In the genomic region with DNA sequence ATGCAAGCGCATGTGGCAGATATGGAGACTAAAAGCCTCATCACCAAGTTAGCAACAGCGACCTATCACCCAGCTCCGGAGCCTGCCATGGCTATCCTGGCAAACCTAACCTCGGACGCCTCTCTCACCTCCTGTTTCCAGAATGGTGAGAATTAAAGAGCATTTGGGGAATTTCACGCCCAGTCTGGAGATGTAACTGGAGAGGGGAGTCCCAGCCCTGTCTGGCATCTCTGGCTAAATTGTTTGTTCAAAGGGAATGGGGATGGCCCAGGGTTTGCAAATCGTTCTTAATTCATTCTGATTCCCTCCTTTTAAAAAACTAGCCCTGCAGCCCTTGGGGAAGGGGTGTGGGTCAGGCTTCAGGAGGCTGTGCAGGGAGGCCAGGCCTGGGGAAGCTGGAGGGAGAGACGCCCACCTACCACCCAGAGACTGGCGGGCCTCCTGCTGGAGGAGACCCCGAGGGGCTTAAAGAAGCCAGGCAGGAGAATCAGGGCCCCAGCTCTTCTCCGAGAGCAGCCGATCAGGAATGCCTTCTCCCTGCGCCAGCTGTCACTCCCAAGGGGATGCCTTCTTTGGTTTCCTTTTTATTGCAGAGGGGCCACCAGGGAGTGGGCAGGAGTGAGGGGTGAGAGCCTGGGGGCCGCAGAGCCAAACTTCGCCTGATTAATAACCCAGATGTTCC, we compare ENCODE assay signal across 10 cellular contexts. TPM values are rescaled to one million over a fixed set of nuclear protein-coding genes. Genes with fewer than 3 reads are reported as not detected.
DNase-seq lines count a peak whose midpoint lies in the region; ATAC-seq and TF ChIP-seq lines count a peak whose summit lies in the region.
"Had no signal": no experiment of that assay in that cellular context is flagged by ENCODE, and none has a peak within 500 bp of the region (broad histone marks: within the 10 kb centered on the region; RNA-seq: fewer than 3 reads in every experiment).

No MANE protein-coding gene starts in this region.

- H2AFZ ChIP-seq in hepatocyte = no peak overlapping the region

- CTCF ChIA-PET in CD8-positive, alpha-beta T cell (lab: Charles Lee) = no interaction called here

- H3K4me1 ChIP-seq in CD8-positive, alpha-beta T cell (ENCODE audit: insufficient read depth, low read length) = no peaks in the 10 kb centered on the region
- H3K4me1 ChIP-seq in SJCRH30 (peaks cover 45% of the 10 kb centered on the region), hepatocyte (ENCODE audit: insufficient read depth) (peaks cover 29% of the 10 kb centered on the region), sigmoid colon (peaks cover 0 to 29% (median 24%) of the 10 kb centered on the region in 4 donors)

- H3K4me3 Mint-ChIP-seq in CD8-positive, alpha-beta T cell = peak overlapping the region; percentile 57

- H3K79me2 ChIP-seq in hepatocyte = peaks cover 28% of the 10 kb centered on the region

- H3K27ac ChIP-seq in CD8-positive, alpha-beta T cell (ENCODE audit: low read depth, low read length) = no peak overlapping the region
- peak overlapping the region; percentile 67 for H3K27ac ChIP-seq in SJCRH30
- peak overlapping the region; percentile 83 for H3K27ac ChIP-seq in hepatocyte
- H3K27ac ChIP-seq in sigmoid colon = peak overlapping the region; percentile 95 to 98 (median 97)
- H3K27ac ChIP-seq in caudate nucleus (ENCODE audit: low read depth, low read length) = no peak overlapping the region
- H3K27ac ChIP-seq: thyroid gland had no signal

- no peaks in the 10 kb centered on the region for H3K27me3 ChIP-seq in CD8-positive, alpha-beta T cell (ENCODE audit: insufficient read depth, low read length)
- H3K27me3 ChIP-seq in SJCRH30 (no peaks in the 10 kb centered on the region), hepatocyte (no peaks in the 10 kb centered on the region), sigmoid colon (no peaks in the 10 kb centered on the region)
- H3K27me3 ChIP-seq: thyroid gland had no signal

- no peaks in the 10 kb centered on the region for H3K36me3 Mint-ChIP-seq in CD8-positive, alpha-beta T cell

- TF ChIP-seq EP300 in sigmoid colon (IDR thresholded peaks at IDR 0.05) = no peak

- H3K27ac Mint-ChIP-seq in CD8-positive, alpha-beta T cell = no peak overlapping the region

- H3K27me3 Mint-ChIP-seq in CD8-positive, alpha-beta T cell (ENCODE audit: low read depth) = peaks cover 17% of the 10 kb centered on the region

- H3K4me1 Mint-ChIP-seq in CD8-positive, alpha-beta T cell (ENCODE audit: low read depth) = peaks cover 4% of the 10 kb centered on the region

- ATAC-seq in CD8-positive, alpha-beta T cell = no peak
- ATAC-seq in GM19467 (IDR thresholded peaks at IDR 0.05; ENCODE audit: unreplicated experiment) = no peak
- ATAC-seq in HG03439 (IDR thresholded peaks at IDR 0.05; ENCODE audit: unreplicated experiment) = no peak

- POLR2A ChIA-PET in CD8-positive, alpha-beta T cell (lab: Charles Lee) = no interaction called here

- WGBS in hepatocyte (ENCODE audit: low lambda C conversion rate, missing lambda C conversion rate) = 51% methylated on average over 15 of the region's 15 CpGs
- WGBS in sigmoid colon, 2 donors = 45 to 71% methylated on average over 15 of the region's 15 CpGs

- no peak for DNase-seq in CD8-positive, alpha-beta T cell
- peak; percentile 84 for DNase-seq in SJCRH30
- no peak for DNase-seq in hepatocyte (ENCODE audit: low spot score)
- DNase-seq in sigmoid colon = no peak
- DNase-seq in NCI-H526 (lab: John Stamatoyannopoulos, UW) = no peak
- DNase-seq in caudate nucleus (lab: John Stamatoyannopoulos, UW) = no peak
- DNase-seq: activated CD4-positive, CD25-positive, alpha-beta regulatory T cell treated with anti-CD3 and anti-CD28 coated beads, Interleukin-2, amount 50 U/mL, for 72 hours had no signal

- no peaks in the 10 kb centered on the region for H3K9me3 Mint-ChIP-seq in CD8-positive, alpha-beta T cell

- intact Hi-C loops in CD8-positive, alpha-beta T cell (cut with DNase I, micrococcal nuclease) = no loop called here
- intact Hi-C loops in sigmoid colon (cut with DNase I) = loop anchor here (5.0 to 10.0 kb wide), 2 partner anchors 97 to 616 kb away; partner anchors contain the start of gene BRD3OS

- H3K4me2 ChIP-seq in hepatocyte = peak overlapping the region; percentile 81

- no peak for TF ChIP-seq CTCF in CD8-positive, alpha-beta T cell (IDR thresholded peaks at IDR 0.05)
- TF ChIP-seq CTCF in hepatocyte (IDR thresholded peaks at IDR 0.05; ENCODE audit: poor library complexity) = no peak
- TF ChIP-seq CTCF in sigmoid colon (IDR thresholded peaks at IDR 0.05) = no peak

- H3K9me2 ChIP-seq in hepatocyte (replicated peaks; ENCODE audit: insufficient read depth) = no peaks in the 10 kb centered on the region

- TF ChIP-seq POLR2A in sigmoid colon (IDR thresholded peaks at IDR 0.05) = no peak

- H3K36me3 ChIP-seq in CD8-positive, alpha-beta T cell (ENCODE audit: insufficient read depth, low read length) = no peaks in the 10 kb centered on the region
- H3K36me3 ChIP-seq in SJCRH30 (no peaks in the 10 kb centered on the region), hepatocyte (replicated peaks; ENCODE audit: insufficient read depth, low read depth) (no peaks in the 10 kb centered on the region), sigmoid colon (no peaks in the 10 kb centered on the region)
- H3K36me3 ChIP-seq: thyroid gland had no signal

- peaks cover 21% of the 10 kb centered on the region for H4K20me1 ChIP-seq in hepatocyte (ENCODE audit: insufficient read depth, poor library complexity, severe bottlenecking)

- no peaks in the 10 kb centered on the region for H3K9me3 ChIP-seq in CD8-positive, alpha-beta T cell (ENCODE audit: low read length)
- H3K9me3 ChIP-seq in SJCRH30 (replicated peaks) = no peaks in the 10 kb centered on the region
- no peaks in the 10 kb centered on the region for H3K9me3 ChIP-seq in hepatocyte (ENCODE audit: low read depth)
- no peaks in the 10 kb centered on the region for H3K9me3 ChIP-seq in sigmoid colon
- H3K9me3 ChIP-seq: thyroid gland had no signal

- no peak overlapping the region for H3K4me3 ChIP-seq in CD8-positive, alpha-beta T cell (ENCODE audit: low read depth, low read length)
- H3K4me3 ChIP-seq in SJCRH30 (peak overlapping the region; percentile 89), hepatocyte (no peak overlapping the region), sigmoid colon (peak overlapping the region in 3 of 4 donors; percentile 70 to 90 (median 86))

RNA-seq across cellular contexts. Expression of gene COL5A1, which starts 1.0 kb away (rescaled TPM):
- total RNA-seq in CD8-positive, alpha-beta T cell = under 1 TPM; 0.31 to 0.33 TPM
- 30.9 and 32.1 TPM in 2 replicates for total RNA-seq in SJCRH30 (2014; rRNA removed; shearing (Covaris generic))
- total RNA-seq in hepatocyte (163 and 342 TPM in 2 replicates), sigmoid colon (100 to 1,000 TPM in 1 of 4 donors, 10 to 100 TPM in 3; 24.2 to 168 (median 59.4) TPM)
- polyA plus RNA-seq in hepatocyte (347 and 371 TPM in 2 replicates), sigmoid colon (10 to 100 TPM in 1 of 3 donors, 1 to 10 TPM in 2; 4.2 to 13.2 (median 4.4) TPM)

Comparison
In these comparisons a context has a peak if more than half of its experiments do, and no peak if none do; other contexts are left out.
1. DNase-seq: peak in SJCRH30 (2 of 2); none in CD8-positive, alpha-beta T cell (0 of 7), hepatocyte (single experiment), sigmoid colon (single experiment), NCI-H526 (0 of 2) and caudate nucleus (0 of 61).
2. H3K27ac ChIP-seq: peak in SJCRH30 (single experiment), hepatocyte (single experiment) and sigmoid colon (4 of 4); none in CD8-positive, alpha-beta T cell (single experiment) and caudate nucleus (single experiment).
3. H3K4me3 ChIP-seq: peak in SJCRH30 (single experiment) and sigmoid colon (3 of 4); none in CD8-positive, alpha-beta T cell (single experiment) and hepatocyte (single experiment).
4. RNA of gene COL5A1, which starts 1.0 kb away (total RNA-seq): 163 to 342 TPM in hepatocyte, 24.2 to 168 TPM in sigmoid colon and 30.9 to 32.1 TPM in SJCRH30; 0.31 to 0.33 TPM in CD8-positive, alpha-beta T cell; every median in the first group is over 10 times any median in the second.